Comparison of ENCODE assay signal across 17 cellular contexts in the genomic region with DNA sequence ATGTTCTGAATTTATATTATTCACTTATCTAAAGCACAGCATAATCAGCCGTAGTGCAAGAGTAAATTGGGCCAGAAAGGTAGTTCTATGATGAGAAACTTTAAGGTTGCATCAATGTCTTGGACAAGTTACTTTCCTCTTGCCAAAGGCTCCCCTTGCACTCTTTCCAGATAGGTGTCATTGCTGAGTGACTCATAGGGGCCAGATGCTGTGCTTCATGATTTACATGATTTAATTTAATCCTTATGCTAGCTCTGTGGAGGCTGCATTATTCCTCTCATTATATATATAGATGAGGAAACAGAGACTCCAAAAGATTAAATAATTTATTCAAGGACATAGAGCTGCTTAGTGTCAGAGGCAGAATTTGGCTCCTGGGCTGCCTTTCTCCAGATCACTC. TPM values are rescaled to one million over a fixed set of nuclear protein-coding genes. Genes with fewer than 3 reads are reported as not detected.
DNase-seq lines count a peak whose midpoint lies in the region; ATAC-seq and TF ChIP-seq lines count a peak whose summit lies in the region.
"Had no signal": no experiment of that assay in that cellular context is flagged by ENCODE, and none has a peak within 500 bp of the region (broad histone marks: within the 10 kb centered on the region; RNA-seq: fewer than 3 reads in every experiment).

No MANE protein-coding gene starts in this region.

- DNase-seq in EH (ENCODE audit: low read depth) (peak; percentile 7), NCI-H82 treated with DMSO at 0.1 percent for 48 hours (lab: John Stamatoyannopoulos, UW; ENCODE audit: unreplicated experiment) (peak; percentile 13), fibroblast of gingiva (ENCODE audit: low read depth) (peak; percentile 50), omental fat pad (ENCODE audit: low spot score) (no peak), NCI-H146 (lab: John Stamatoyannopoulos, UW) (no peak), cerebellum (ENCODE audit: low spot score) (no peak), left lobe of liver (ENCODE audit: low spot score) (no peak)
- DNase-seq: activated CD4-positive, alpha-beta T cell treated with anti-CD3 and anti-CD28 coated beads, Interleukin-2, amount 10 ng/mL, durations not matched to agents 7 days and 5 days; activated T-cell treated with anti-CD3 and anti-CD28 coated beads, Interleukin-2, amount 50 U/mL, for 48 hours; C1 segment of cervical spinal cord; glutamatergic neuron; NCI-H510A; sigmoid colon; stimulated activated naive CD4-positive, alpha-beta T cell; uterus had no signal

- ATAC-seq in omental fat pad (ENCODE audit: low FRiP score) (peak; percentile 50), left lobe of liver (no peak), HG03097 (IDR thresholded peaks at IDR 0.05; ENCODE audit: low FRiP score, unreplicated experiment) (no peak)

- TF ChIP-seq CTCF in omental fat pad (IDR thresholded peaks at IDR 0.05) = no peak

RNA-seq across cellular contexts. Expression of a gene that starts 5.0 kb away (rescaled TPM):
- total RNA-seq in omental fat pad (1 to 10 TPM in 3 of 4 donors, not detected in 1; 1.2 to 1.7 (median 1.3) TPM), cerebellum (5.6 TPM), left lobe of liver (1.2 TPM)
- total RNA-seq: activated CD4-positive, alpha-beta T cell treated with anti-CD3 and anti-CD28 coated beads, Interleukin-2, amount 10 ng/mL, durations not matched to agents 7 days and 5 days; sigmoid colon had no signal

RNA-seq across cellular contexts. Expression of a gene that starts 25.0 kb away (rescaled TPM):
- total RNA-seq in omental fat pad (not detected), cerebellum (0.18 TPM), left lobe of liver (0.10 TPM)
- total RNA-seq: activated CD4-positive, alpha-beta T cell treated with anti-CD3 and anti-CD28 coated beads, Interleukin-2, amount 10 ng/mL, durations not matched to agents 7 days and 5 days; neural crest cell; sigmoid colon; uterus had no signal

Comparison
In these comparisons a context has a peak if more than half of its experiments do, and no peak if none do; other contexts are left out.
1. DNase-seq: peak in EH (single experiment), NCI-H82 treated with DMSO at 0.1 percent for 48 hours (single experiment) and fibroblast of gingiva (single experiment); none in omental fat pad (single experiment), NCI-H146 (single experiment), cerebellum (single experiment) and left lobe of liver (single experiment).